ENCODE assay signal across 8 cellular contexts in the genomic region with DNA sequence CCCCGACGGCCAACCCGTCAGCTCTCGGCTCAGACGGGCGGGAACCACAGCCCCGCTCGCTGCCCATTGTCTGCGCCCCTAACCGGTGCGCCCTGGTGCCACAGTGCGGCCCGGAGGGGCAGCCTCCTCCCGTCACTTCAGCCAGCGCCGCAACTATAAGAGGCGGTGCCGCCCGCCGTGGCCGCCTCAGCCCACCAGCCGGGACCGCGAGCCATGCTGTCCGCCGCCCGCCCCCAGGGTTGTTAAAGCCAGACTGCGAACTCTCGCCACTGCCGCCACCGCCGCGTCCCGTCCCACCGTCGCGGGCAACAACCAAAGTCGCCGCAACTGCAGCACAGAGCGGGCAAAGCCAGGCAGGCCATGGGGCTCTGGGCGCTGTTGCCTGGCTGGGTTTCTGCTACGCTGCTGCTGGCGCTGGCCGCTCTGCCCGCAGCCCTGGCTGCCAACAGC. TPM values are rescaled to one million over a fixed set of nuclear protein-coding genes. Genes with fewer than 3 reads are reported as not detected.
A peak's percentile ranks its signal among the peaks of the same experiment; 100 is the strongest.
DNase-seq lines count a peak whose midpoint lies in the region; ATAC-seq and TF ChIP-seq lines count a peak whose summit lies in the region.

A gene (plus strand): TSS at position 32 of the 450 bp plus-strand sequence. CDS start 329 bp downstream, at position 361.

- peaks cover 2% of the 10 kb centered on the region for H3K36me3 Mint-ChIP-seq in chondrocyte (ENCODE audit: low read depth)

- H2BK120ac ChIP-seq in neuronal stem cell (ENCODE audit: low read depth, low read length): no peak within 1 kb of the TSS

- ATAC-seq in DND-41 (ENCODE audit: insufficient read depth, low read depth): no peak
- ATAC-seq in HG03469 (IDR thresholded peaks at IDR 0.05; ENCODE audit: unreplicated experiment): peak; percentile 10

- H3K27me3 Mint-ChIP-seq in chondrocyte (ENCODE audit: low read depth): peaks cover 81% of the 10 kb centered on the region

- no peak within 1 kb of the TSS for H3K27ac Mint-ChIP-seq in chondrocyte (ENCODE audit: unreplicated experiment)

- peak within 1 kb of the TSS; percentile 70 for H3K23ac ChIP-seq in neuronal stem cell (ENCODE audit: low read depth, low read length, poor library complexity)

- H4K91ac ChIP-seq in neuronal stem cell (ENCODE audit: low read depth, low read length, poor library complexity): no peak within 1 kb of the TSS

- H3K9me3 Mint-ChIP-seq in chondrocyte (ENCODE audit: low read depth): no peaks in the 10 kb centered on the region

- H3K27ac ChIP-seq in DND-41 (ENCODE audit: low read length) (no peak within 1 kb of the TSS), neuronal stem cell (replicated peaks; ENCODE audit: low read length) (no peak within 1 kb of the TSS)

- peak within 1 kb of the TSS; percentile 55 for H3K4me2 ChIP-seq in DND-41 (ENCODE audit: insufficient read depth, low read length)
- H3K4me2 ChIP-seq in neuronal stem cell (ENCODE audit: insufficient read depth, low read length, poor library complexity, severe bottlenecking): no peak within 1 kb of the TSS

- no peak within 1 kb of the TSS; the same call in 1 of the 2 replicates for H2AFZ ChIP-seq in DND-41 (ENCODE audit: low read depth, low read length)
- H2AFZ ChIP-seq in neuronal stem cell (ENCODE audit: low read length): peak within 1 kb of the TSS; percentile 73

- no peaks in the 10 kb centered on the region for H3K9me3 ChIP-seq in DND-41 (ENCODE audit: insufficient read depth, low read length, severe bottlenecking)
- H3K9me3 ChIP-seq in neuronal stem cell (replicated peaks in 1 of 2; ENCODE audit: control insufficient read depth in 2 of 2, insufficient read depth in 1 of 2, low read depth in 1 of 2, low read length in 2 of 2): peaks cover 0 to 5% of the 10 kb centered on the region in 2 donors

- H3K9ac ChIP-seq in DND-41 (ENCODE audit: low read depth, low read length) (no peak within 1 kb of the TSS), neuronal stem cell (ENCODE audit: low read depth, low read length, poor library complexity) (peak within 1 kb of the TSS; percentile 50)

- H3K27me3 ChIP-seq in DND-41 (ENCODE audit: insufficient read depth, low read length, poor library complexity): peaks cover 39% of the 10 kb centered on the region
- H3K27me3 ChIP-seq in neuronal stem cell (ENCODE audit: control insufficient read depth in 3 of 3, insufficient read depth in 3 of 3, low read depth in 1 of 3, low read length in 3 of 3): peaks cover 69 to 98% (median 97%) of the 10 kb centered on the region in 3 experiments

- H3K4me3 Mint-ChIP-seq in chondrocyte (ENCODE audit: unreplicated experiment): peak within 1 kb of the TSS; percentile 47

- H4K8ac ChIP-seq in neuronal stem cell (ENCODE audit: low read depth, low read length): no peak within 1 kb of the TSS

- no peak within 1 kb of the TSS for H2BK12ac ChIP-seq in neuronal stem cell (ENCODE audit: low read length)

- WGBS in neuronal stem cell (ENCODE audit: extremely low coverage in 2 of 2, insufficient read length in 2 of 2, insufficient replicate concordance in 1 of 2), 2 donors: no CpG with 5 or more reads among the region's 45 CpGs

- peaks cover 9% of the 10 kb centered on the region for H3K4me1 ChIP-seq in DND-41 (ENCODE audit: insufficient read depth, low read length)
- H3K4me1 ChIP-seq in neuronal stem cell (ENCODE audit: control insufficient read depth in 2 of 2, insufficient read depth in 1 of 2, low read depth in 1 of 2, low read length in 2 of 2): peaks cover 3 to 15% of the 10 kb centered on the region in 2 donors

- peak within 1 kb of the TSS; percentile 57 for H3K14ac ChIP-seq in neuronal stem cell (ENCODE audit: low read length)

- H3K79me1 ChIP-seq in neuronal stem cell (ENCODE audit: low read depth, low read length): no peaks in the 10 kb centered on the region

- H2BK5ac ChIP-seq in neuronal stem cell (ENCODE audit: low read length): peak within 1 kb of the TSS; percentile 80

- no peak within 1 kb of the TSS for H3K4ac ChIP-seq in neuronal stem cell (ENCODE audit: low read length)

- no peak for TF ChIP-seq CTCF in DND-41 (IDR thresholded peaks at IDR 0.05; ENCODE audit: borderline replicate concordance, extremely low read depth, low read length, poor library complexity, severe bottlenecking)
- TF ChIP-seq CTCF in chondrocyte (IDR thresholded peaks at IDR 0.05): peak; percentile 72

- no peaks in the 10 kb centered on the region for H3K36me3 ChIP-seq in DND-41 (ENCODE audit: insufficient read depth, low read length)
- no peaks in the 10 kb centered on the region for H3K36me3 ChIP-seq in neuronal stem cell (replicated peaks in 1 of 2; ENCODE audit: control insufficient read depth in 2 of 2, insufficient read depth in 2 of 2, low read length in 2 of 2)

- peak within 1 kb of the TSS; percentile 77 for H2AK5ac ChIP-seq in neuronal stem cell (ENCODE audit: low read depth, low read length)

- DNase-seq in DND-41 (no peak), chondrocyte (ENCODE audit: low spot score) (no peak), neuronal stem cell (ENCODE audit: low spot score) (no peak), H4 (ENCODE audit: low spot score) (no peak), NCI-H1105 (lab: John Stamatoyannopoulos, UW) (no peak), GM19238 (ENCODE audit: insufficient read length, low spot score) (no peak), pons (ENCODE audit: low spot score) (no peak)

- H3K4me3 ChIP-seq in DND-41 (ENCODE audit: low read depth in 1 of 2, low read length in 2 of 2): no peak within 1 kb of the TSS
- H3K4me3 ChIP-seq in neuronal stem cell (ENCODE audit: low read length in 2 of 2): peak within 1 kb of the TSS in 1 of 2 donors; percentile 42

- H3K4me1 Mint-ChIP-seq in chondrocyte (ENCODE audit: low read depth): peaks cover 46% of the 10 kb centered on the region

- no peaks in the 10 kb centered on the region for H3K79me2 ChIP-seq in DND-41 (ENCODE audit: insufficient read depth, low read length)

- peak within 1 kb of the TSS; percentile 51 for H2BK15ac ChIP-seq in neuronal stem cell (ENCODE audit: low read length)

- H3K18ac ChIP-seq in neuronal stem cell (ENCODE audit: low read length): peak within 1 kb of the TSS; percentile 88

- H4K20me1 ChIP-seq in DND-41 (ENCODE audit: insufficient read depth, low read length): no peaks in the 10 kb centered on the region

RNA-seq across cellular contexts. Expression of the gene that starts here (rescaled TPM):
- total RNA-seq in chondrocyte: not detected in 3 replicates
- polyA plus RNA-seq in neuronal stem cell (2013, experiment 1 of 2): 0.11 TPM
- polyA plus RNA-seq in neuronal stem cell (2013, experiment 2 of 2): 0.03 TPM
- not detected in 2 replicates for total RNA-seq in H4 (2014; rRNA removed; shearing (Covaris generic))
